In genomic region chr17:37358098-37358829, GRCh38 we compare ENCODE assay signal across 1 cellular context.
TF ChIP-seq lines count a peak whose summit lies in the region.

No MANE protein-coding gene starts in this region.

TF ChIP-seq in HepG2, 621 proteins besides CTCF, POLR2A, EP300 and RAD21 (continued from another document):
- 0 out of 2 replicates have a peak, but pooled peaks have one; percentile 30 for TF ChIP-seq HOXA9 (CRISPR knock-in tag; IDR thresholded peaks at IDR 0.05; ENCODE audit: borderline replicate concordance)
- TF ChIP-seq REPIN1 (CRISPR knock-in tag; IDR thresholded peaks at IDR 0.05; ENCODE audit: borderline replicate concordance, low read depth), result 0 out of 2 replicates have a peak, but pooled peaks have one; percentile 12
- TF ChIP-seq ZBTB7B (CRISPR knock-in tag; IDR thresholded peaks at IDR 0.05), result peak; percentile 32; the same call in 1 of the 2 replicates
- TF ChIP-seq ATF6 (CRISPR knock-in tag; conservative IDR thresholded peaks at IDR 0.05), result 0 out of 2 replicates have a peak, but pooled peaks have one; percentile 42
- peak; percentile 38; the same call in 1 of the 2 replicates for TF ChIP-seq ELF1 (CRISPR knock-in tag; IDR thresholded peaks at IDR 0.05)
- TF ChIP-seq ZNF740 (CRISPR knock-in tag; IDR thresholded peaks at IDR 0.05), result no peak
- TF ChIP-seq ERF (CRISPR knock-in tag; IDR thresholded peaks at IDR 0.05), result no peak
- peak; percentile 36; the same call in 1 of the 2 replicates for TF ChIP-seq SALL1 (CRISPR knock-in tag; IDR thresholded peaks at IDR 0.05)
- TF ChIP-seq HBP1 (CRISPR knock-in tag; IDR thresholded peaks at IDR 0.05; ENCODE audit: low read depth), result no peak
- TF ChIP-seq GPN1 (CRISPR knock-in tag; IDR thresholded peaks at IDR 0.05; ENCODE audit: borderline replicate concordance), result no peak
- peak; percentile 89; the same call in 1 of the 2 replicates for TF ChIP-seq ZNF891 (CRISPR knock-in tag; IDR thresholded peaks at IDR 0.05)
- TF ChIP-seq, protein P1, sequence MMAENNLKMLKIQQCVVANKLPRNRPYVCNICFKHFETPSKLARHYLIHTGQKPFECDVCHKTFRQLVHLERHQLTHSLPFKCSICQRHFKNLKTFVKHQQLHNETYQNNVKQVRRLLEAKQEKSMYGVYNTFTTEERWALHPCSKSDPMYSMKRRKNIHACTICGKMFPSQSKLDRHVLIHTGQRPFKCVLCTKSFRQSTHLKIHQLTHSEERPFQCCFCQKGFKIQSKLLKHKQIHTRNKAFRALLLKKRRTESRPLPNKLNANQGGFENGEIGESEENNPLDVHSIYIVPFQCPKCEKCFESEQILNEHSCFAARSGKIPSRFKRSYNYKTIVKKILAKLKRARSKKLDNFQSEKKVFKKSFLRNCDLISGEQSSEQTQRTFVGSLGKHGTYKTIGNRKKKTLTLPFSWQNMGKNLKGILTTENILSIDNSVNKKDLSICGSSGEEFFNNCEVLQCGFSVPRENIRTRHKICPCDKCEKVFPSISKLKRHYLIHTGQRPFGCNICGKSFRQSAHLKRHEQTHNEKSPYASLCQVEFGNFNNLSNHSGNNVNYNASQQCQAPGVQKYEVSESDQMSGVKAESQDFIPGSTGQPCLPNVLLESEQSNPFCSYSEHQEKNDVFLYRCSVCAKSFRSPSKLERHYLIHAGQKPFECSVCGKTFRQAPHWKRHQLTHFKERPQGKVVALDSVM (CRISPR knock-in tag; IDR thresholded peaks at IDR 0.05), result no peak
- TF ChIP-seq ISL2 (CRISPR knock-in tag; IDR thresholded peaks at IDR 0.05), result 0 out of 2 replicates have a peak, but pooled peaks have one; percentile 14
- TF ChIP-seq USF2 (IDR thresholded peaks at IDR 0.05; ENCODE audit: low read depth, low read length), result peak; percentile 54; the same call in 1 of the 2 replicates
- TF ChIP-seq USF2 (CRISPR knock-in tag; IDR thresholded peaks at IDR 0.05; ENCODE audit: borderline replicate concordance), result peak; percentile 74; the same call in 1 of the 2 replicates
- peak; percentile 88; the same call in 1 of the 2 replicates for TF ChIP-seq FOXC1 (CRISPR knock-in tag; IDR thresholded peaks at IDR 0.05; ENCODE audit: borderline replicate concordance)
- TF ChIP-seq RBM39 (IDR thresholded peaks at IDR 0.05; ENCODE audit: low read depth, low read length, poor library complexity, severe bottlenecking), result peak; percentile 15
- TF ChIP-seq KLF9 (CRISPR knock-in tag; IDR thresholded peaks at IDR 0.05; ENCODE audit: low read depth), result no peak
